In the genomic region with DNA sequence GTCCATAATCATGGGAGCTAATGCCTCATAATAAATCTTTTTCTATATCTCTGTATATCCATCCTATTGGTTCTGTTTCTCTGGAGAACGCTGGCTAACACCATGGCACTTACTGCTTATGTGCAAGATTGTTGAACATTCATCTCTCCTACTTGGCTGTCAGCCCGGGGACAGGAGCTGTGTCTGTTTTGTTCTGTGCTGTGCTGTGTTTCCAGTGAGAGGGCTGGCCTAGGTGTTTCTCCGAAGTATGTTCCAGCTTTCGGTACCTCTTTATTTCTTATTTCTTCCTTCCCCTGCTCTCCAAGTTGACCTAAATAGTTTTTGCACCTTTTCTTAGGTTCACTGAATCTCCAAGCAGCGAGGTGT, we compare ENCODE assay signal across 8 cellular contexts. TPM values are rescaled to one million over a fixed set of nuclear protein-coding genes. Genes with fewer than 3 reads are reported as not detected.
DNase-seq lines count a peak whose midpoint lies in the region; ATAC-seq, FAIRE-seq and TF ChIP-seq lines count a peak whose summit lies in the region.

No MANE protein-coding gene starts in this region.

- peak overlapping the region; percentile 78 for H3K9ac ChIP-seq in endothelial cell of umbilical vein (replicated peaks; ENCODE audit: extremely low read depth, insufficient read depth, low read length)
- H3K9ac ChIP-seq in muscle layer of colon (ENCODE audit: low read length): peak overlapping the region; percentile 51

- H3K27ac ChIP-seq in endothelial cell of umbilical vein (ENCODE audit: insufficient read depth, low read depth, low read length) (peak overlapping the region; percentile 68), muscle layer of colon (ENCODE audit: low read depth, low read length) (peak overlapping the region; percentile 43)

- POLR2A ChIA-PET in endothelial cell of umbilical vein (lab: Charles Lee): interaction anchor here (0.6 to 1.4 kb wide), 7 partner anchors 12 to 37 kb away, joined by 3 to 15 read pairs (median 4); a partner anchor contains a TSS

- no peak for FAIRE-seq in endothelial cell of umbilical vein (lab: Jason Lieb, UNC)

- H2AFZ ChIP-seq in endothelial cell of umbilical vein (ENCODE audit: low read depth, low read length): peak overlapping the region; percentile 76

- TF ChIP-seq CTCF in endothelial cell of umbilical vein (IDR thresholded peaks at IDR 0.05; ENCODE audit: extremely low read depth in 1 of 2, insufficient read depth in 1 of 2, low read depth in 1 of 2, low read length in 2 of 2): no peak

- H3K4me3 ChIP-seq in endothelial cell of umbilical vein (replicated peaks in 1 of 3; ENCODE audit: insufficient read depth in 1 of 3, low read depth in 1 of 3, low read length in 3 of 3) (peak overlapping the region in 2 of 3 experiments; percentile 14 to 60), muscle layer of colon (ENCODE audit: low read depth in 1 of 2, low read length in 2 of 2) (peak overlapping the region in 1 of 2 donors; percentile 55)

- H3K79me2 ChIP-seq in endothelial cell of umbilical vein (ENCODE audit: control insufficient read depth, insufficient read depth, low read length): no peaks in the 10 kb centered on the region

- no peaks in the 10 kb centered on the region for H3K9me1 ChIP-seq in endothelial cell of umbilical vein (replicated peaks; ENCODE audit: control insufficient read depth, extremely low read depth, insufficient read depth, low read length)

- no peak for ATAC-seq in HG03342 (IDR thresholded peaks at IDR 0.05; ENCODE audit: unreplicated experiment)

- H3K9me3 ChIP-seq in endothelial cell of umbilical vein (replicated peaks; ENCODE audit: control insufficient read depth, insufficient read depth, low read length) (no peaks in the 10 kb centered on the region), muscle layer of colon (ENCODE audit: low read length) (no peaks in the 10 kb centered on the region)

- no peak for TF ChIP-seq POLR2A in endothelial cell of umbilical vein (IDR thresholded peaks at IDR 0.05; ENCODE audit: low read depth, low read length)

- no peaks in the 10 kb centered on the region for H3K36me3 ChIP-seq in endothelial cell of umbilical vein (ENCODE audit: control insufficient read depth in 2 of 2, extremely low read depth in 1 of 2, insufficient read depth in 2 of 2, low read length in 2 of 2)
- no peaks in the 10 kb centered on the region for H3K36me3 ChIP-seq in muscle layer of colon (ENCODE audit: insufficient read depth, low read length)

- H3K27me3 ChIP-seq in endothelial cell of umbilical vein (ENCODE audit: control insufficient read depth in 2 of 2, insufficient read depth in 2 of 2, low read length in 2 of 2) (no peaks in the 10 kb centered on the region), muscle layer of colon (ENCODE audit: control insufficient read depth in 1 of 2, insufficient read depth in 2 of 2, low read length in 2 of 2) (no peaks in the 10 kb centered on the region)

- H3K4me1 ChIP-seq in endothelial cell of umbilical vein (ENCODE audit: control insufficient read depth, extremely low read depth, insufficient read depth, low read length) (peaks cover 18% of the 10 kb centered on the region), muscle layer of colon (ENCODE audit: insufficient read depth, low read length) (peaks cover 35% of the 10 kb centered on the region)

- dilution Hi-C loops in endothelial cell of umbilical vein (cut with MboI; ENCODE audit: extremely low pct_ligation_motif_present, low sequenced_read_pairs): no loop called here

- no peaks in the 10 kb centered on the region for H4K20me1 ChIP-seq in endothelial cell of umbilical vein (replicated peaks; ENCODE audit: control insufficient read depth, extremely low read depth, insufficient read depth, low read length)

- DNase-seq in DMS53 (lab: John Stamatoyannopoulos, UW) (peak; percentile 56), DMS53 treated with DMSO at 0.1 percent for 48 hours (lab: John Stamatoyannopoulos, UW; ENCODE audit: unreplicated experiment) (no peak), RPMI7951 (ENCODE audit: low read depth) (peak; percentile 44), endothelial cell of umbilical vein (ENCODE audit: low read depth, low spot score) (peak; percentile 56), NK-92 (lab: John Stamatoyannopoulos, UW; ENCODE audit: unreplicated experiment) (no peak), GM19240 (ENCODE audit: insufficient read length, low spot score) (no peak)

- H3K4me2 ChIP-seq in endothelial cell of umbilical vein (ENCODE audit: insufficient read depth, low read length): peak overlapping the region; percentile 92

- TSS peak; percentile 53 for BruUV-seq in endothelial cell of umbilical vein (replicated peaks; lab: Mats Ljungman, UMichigan)

- CTCF ChIA-PET in endothelial cell of umbilical vein (lab: Charles Lee): interaction anchor here (0.6 to 6.7 kb wide), 26 partner anchors 9 to 949 kb away, joined by 3 to 68 read pairs (median 5); a partner anchor contains a TSS

- intact Hi-C loops in endothelial cell of umbilical vein (cut with micrococcal nuclease): no loop called here

TF ChIP-seq in endothelial cell of umbilical vein, 7 proteins besides CTCF, POLR2A, EP300 and RAD21:
- TF ChIP-seq MYC (IDR thresholded peaks at IDR 0.05; ENCODE audit: low read depth, low read length): no peak
- no peak for TF ChIP-seq GATA2 (IDR thresholded peaks at IDR 0.05; ENCODE audit: insufficient read depth, insufficient read length, low read depth, low read length)
- TF ChIP-seq FOS (IDR thresholded peaks at IDR 0.05; ENCODE audit: borderline replicate concordance, insufficient read depth, low read length): no peak
- TF ChIP-seq, protein P1, sequence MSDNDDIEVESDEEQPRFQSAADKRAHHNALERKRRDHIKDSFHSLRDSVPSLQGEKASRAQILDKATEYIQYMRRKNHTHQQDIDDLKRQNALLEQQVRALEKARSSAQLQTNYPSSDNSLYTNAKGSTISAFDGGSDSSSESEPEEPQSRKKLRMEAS (IDR thresholded peaks at IDR 0.05; ENCODE audit: insufficient read depth, insufficient read length): no peak
- TF ChIP-seq JUN (IDR thresholded peaks at IDR 0.05; ENCODE audit: borderline replicate concordance, insufficient read depth, insufficient read length, low read depth): no peak
- TF ChIP-seq POLR2AphosphoS5 (IDR thresholded peaks at IDR 0.05; ENCODE audit: insufficient read depth, low read depth, low read length): no peak
- TF ChIP-seq EZH2 (IDR thresholded peaks at IDR 0.05; ENCODE audit: borderline replicate concordance, low read depth, low read length, severe bottlenecking): no peak

RNA-seq across cellular contexts. Expression of a gene that starts 18.8 kb away (rescaled TPM):
- 3.0 and 5.6 TPM in 2 replicates for total RNA-seq in RPMI7951 (2014; rRNA removed; shearing (Covaris generic))
- total RNA-seq in endothelial cell of umbilical vein: 6.8 and 10.2 TPM in 2 replicates
- 13.4 and 18.2 TPM in 2 replicates for polyA plus RNA-seq in endothelial cell of umbilical vein
- 7.8 and 14.6 TPM in 2 replicates for polyA plus RNA-seq in endothelial cell of umbilical vein (2011; cell fraction: cytosol; rRNA removed)
- polyA plus RNA-seq in endothelial cell of umbilical vein (2011; cell fraction: nucleus; rRNA removed): 58.3 and 72.6 TPM in 2 replicates
- polyA plus RNA-seq in endothelial cell of umbilical vein (2012): 10.3 and 10.5 TPM in 2 replicates
- 3.8 and 7.3 TPM in 2 replicates for polyA minus RNA-seq in endothelial cell of umbilical vein
- polyA minus RNA-seq in endothelial cell of umbilical vein (2011; cell fraction: cytosol; rRNA and poly(A)+ RNA removed): 70.1 TPM
- 26.7 and 42.7 TPM in 2 replicates for polyA minus RNA-seq in endothelial cell of umbilical vein (2011; cell fraction: nucleus; rRNA and poly(A)+ RNA removed)

RNA-seq across cellular contexts. Expression of a gene that starts 25.7 kb away (rescaled TPM):
- total RNA-seq in RPMI7951 (2014; rRNA removed; shearing (Covaris generic)): 0.20 and 0.24 TPM in 2 replicates
- 87.5 and 88.4 TPM in 2 replicates for total RNA-seq in endothelial cell of umbilical vein
- 50.0 and 53.3 TPM in 2 replicates for polyA plus RNA-seq in endothelial cell of umbilical vein
- polyA plus RNA-seq in endothelial cell of umbilical vein (2011; cell fraction: cytosol; rRNA removed): 42.2 and 64.7 TPM in 2 replicates
- 85.1 and 86.5 TPM in 2 replicates for polyA plus RNA-seq in endothelial cell of umbilical vein (2011; cell fraction: nucleus; rRNA removed)
- polyA plus RNA-seq in endothelial cell of umbilical vein (2012): 68.4 and 77.9 TPM in 2 replicates
- polyA minus RNA-seq in endothelial cell of umbilical vein: 42.6 and 64.3 TPM in 2 replicates
- polyA minus RNA-seq in endothelial cell of umbilical vein (2011; cell fraction: cytosol; rRNA and poly(A)+ RNA removed): 0.51 TPM
- polyA minus RNA-seq in endothelial cell of umbilical vein (2011; cell fraction: nucleus; rRNA and poly(A)+ RNA removed): 27.5 and 38.0 TPM in 2 replicates

RNA-seq across cellular contexts. Expression of a gene that starts 37.4 kb away (rescaled TPM):
- total RNA-seq in RPMI7951 (2014; rRNA removed; shearing (Covaris generic)): 46.5 and 56.1 TPM in 2 replicates
- total RNA-seq in endothelial cell of umbilical vein: 41.6 and 43.3 TPM in 2 replicates
- 67.5 and 78.4 TPM in 2 replicates for polyA plus RNA-seq in endothelial cell of umbilical vein
- polyA plus RNA-seq in endothelial cell of umbilical vein (2011; cell fraction: cytosol; rRNA removed): 82.7 and 95.4 TPM in 2 replicates
- polyA plus RNA-seq in endothelial cell of umbilical vein (2011; cell fraction: nucleus; rRNA removed): 56.4 and 61.2 TPM in 2 replicates
- polyA plus RNA-seq in endothelial cell of umbilical vein (2012): 48.8 and 54.3 TPM in 2 replicates
- polyA minus RNA-seq in endothelial cell of umbilical vein: 51.6 and 70.4 TPM in 2 replicates
- 44.9 TPM for polyA minus RNA-seq in endothelial cell of umbilical vein (2011; cell fraction: cytosol; rRNA and poly(A)+ RNA removed)
- polyA minus RNA-seq in endothelial cell of umbilical vein (2011; cell fraction: nucleus; rRNA and poly(A)+ RNA removed): 18.7 and 25.5 TPM in 2 replicates

RNA-seq across cellular contexts. Expression of a gene that starts 47.1 kb away (rescaled TPM):
- total RNA-seq in RPMI7951 (2014; rRNA removed; shearing (Covaris generic)): not detected in 2 replicates
- not detected in 2 replicates for total RNA-seq in endothelial cell of umbilical vein
- polyA plus RNA-seq in endothelial cell of umbilical vein: not detected in 2 replicates
- not detected in 2 replicates for polyA plus RNA-seq in endothelial cell of umbilical vein (2011; cell fraction: cytosol; rRNA removed)
- not detected in 2 replicates for polyA plus RNA-seq in endothelial cell of umbilical vein (2011; cell fraction: nucleus; rRNA removed)
- not detected in 2 replicates for polyA plus RNA-seq in endothelial cell of umbilical vein (2012)
- polyA minus RNA-seq in endothelial cell of umbilical vein: not detected in 2 replicates
- polyA minus RNA-seq in endothelial cell of umbilical vein (2011; cell fraction: cytosol; rRNA and poly(A)+ RNA removed): not detected
- polyA minus RNA-seq in endothelial cell of umbilical vein (2011; cell fraction: nucleus; rRNA and poly(A)+ RNA removed): not detected in 2 replicates

Comparison
In these comparisons a context has a peak if more than half of its experiments do, and no peak if none do; other contexts are left out.
1. DNase-seq: peak in DMS53 (single experiment), RPMI7951 (single experiment) and endothelial cell of umbilical vein (single experiment); none in DMS53 treated with DMSO at 0.1 percent for 48 hours (single experiment), NK-92 (single experiment) and GM19240 (single experiment).
2. RNA of a gene that starts 25.7 kb away (total RNA-seq): 87.5 to 88.4 TPM in endothelial cell of umbilical vein; 0.20 to 0.24 TPM in RPMI7951; every median in the first group is over 10 times any median in the second.